ENCODE assay signal across 14 cellular contexts in the genomic region with DNA sequence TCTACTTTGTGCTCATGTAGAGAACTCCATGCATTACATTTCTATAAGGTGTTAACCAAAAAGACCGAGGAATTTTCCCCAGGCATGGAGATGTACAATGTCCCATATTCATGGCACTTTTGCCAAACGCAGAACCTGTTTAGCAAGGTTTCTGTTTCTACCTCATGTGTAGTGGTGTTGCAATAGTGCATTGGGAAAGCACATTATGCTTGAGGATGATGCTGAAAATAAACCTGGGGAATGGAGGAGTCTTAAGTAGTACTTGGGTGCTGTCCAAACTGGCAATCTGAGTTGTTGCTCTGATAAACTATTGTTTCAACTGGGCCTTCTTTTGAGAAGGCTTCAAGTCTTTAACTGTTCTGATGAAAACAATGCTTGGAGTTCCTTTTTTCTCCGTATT. TPM values are rescaled to one million over a fixed set of nuclear protein-coding genes. Genes with fewer than 3 reads are reported as not detected.
DNase-seq lines count a peak whose midpoint lies in the region; ATAC-seq and TF ChIP-seq lines count a peak whose summit lies in the region.
"Had no signal": no experiment of that assay in that cellular context is flagged by ENCODE, and none has a peak within 500 bp of the region (broad histone marks: within the 10 kb centered on the region; RNA-seq: fewer than 3 reads in every experiment).

No MANE protein-coding gene starts in this region.

- TF ChIP-seq POLR2A in upper lobe of left lung (IDR thresholded peaks at IDR 0.05), result no peak

- TF ChIP-seq CTCF in fibroblast of villous mesenchyme (IDR thresholded peaks at IDR 0.05; ENCODE audit: insufficient read depth, low read depth, low read length) (no peak), upper lobe of left lung (IDR thresholded peaks at IDR 0.05) (no peak)

- peak; percentile 48 to 76 for ATAC-seq in upper lobe of left lung (ENCODE audit: low FRiP score in 2 of 2)
- ATAC-seq in HG03139 (IDR thresholded peaks at IDR 0.05; ENCODE audit: unreplicated experiment), result no peak

- H3K4me1 ChIP-seq in upper lobe of left lung, result no peaks in the 10 kb centered on the region
- H3K4me1 ChIP-seq: pancreas, transverse colon had no signal

- H3K36me3 ChIP-seq in upper lobe of left lung, result no peaks in the 10 kb centered on the region
- H3K36me3 ChIP-seq: pancreas, transverse colon had no signal

- no peaks in the 10 kb centered on the region for H3K9me3 ChIP-seq in upper lobe of left lung
- H3K9me3 ChIP-seq: pancreas, transverse colon had no signal

- TF ChIP-seq EP300 in upper lobe of left lung (IDR thresholded peaks at IDR 0.05), result peak in 2 of 4 donors; percentile 58 to 98

- H3K4me3 ChIP-seq in fibroblast of villous mesenchyme (ENCODE audit: low read depth, low read length), result no peak overlapping the region
- no peak overlapping the region for H3K4me3 ChIP-seq in upper lobe of left lung
- H3K4me3 ChIP-seq: pancreas, transverse colon had no signal

- peak overlapping the region in 1 of 4 donors; percentile 31 for H3K27ac ChIP-seq in upper lobe of left lung
- H3K27ac ChIP-seq: pancreas, transverse colon had no signal

- H3K27me3 ChIP-seq in upper lobe of left lung, result no peaks in the 10 kb centered on the region
- H3K27me3 ChIP-seq: pancreas, transverse colon had no signal

- 55 to 68% methylated on average over 3 of the region's 3 CpGs for WGBS in upper lobe of left lung, 2 donors

- DNase-seq in SIG-M5 treated with dmso at 0.1 percent for 504 hours (lab: John Stamatoyannopoulos, UW; ENCODE audit: unreplicated experiment) (peak; percentile 43), SIG-M5 (lab: John Stamatoyannopoulos, UW) (no peak), amniotic epithelial cell (ENCODE audit: low read depth) (peak; percentile 96), fibroblast of villous mesenchyme (ENCODE audit: low read depth) (peak; percentile 65), upper lobe of left lung (peak in 1 of 2 donors; percentile 75), UCSD-AML1 (lab: John Stamatoyannopoulos, UW; ENCODE audit: unreplicated experiment) (no peak), EL (no peak)
- DNase-seq: activated naive CD4-positive, alpha-beta T cell treated with anti-CD3 and anti-CD28 coated beads for 36 hours; NCI-H1092; NCI-H774; pancreas; stimulated activated CD8-positive, alpha-beta memory T cell treated with anti-CD3 and anti-CD28 coated beads, Interleukin-4, amount 100 ng/mL, for 48 hours; transverse colon had no signal

RNA-seq across cellular contexts. Expression of a gene that starts 11.5 kb away (rescaled TPM):
- not detected in 2 replicates for total RNA-seq in fibroblast of villous mesenchyme
- total RNA-seq in upper lobe of left lung, result 10 to 100 TPM in 3 of 6 donors, 1 to 10 TPM in 3; 3.9 to 64.3 (median 13.3) TPM
- total RNA-seq: activated naive CD4-positive, alpha-beta T cell treated with anti-CD3 and anti-CD28 coated beads for 36 hours; transverse colon had no signal

Comparison
In these comparisons a context has a peak if more than half of its experiments do, and no peak if none do; other contexts are left out.
1. DNase-seq: peak in SIG-M5 treated with dmso at 0.1 percent for 504 hours (single experiment), amniotic epithelial cell (single experiment) and fibroblast of villous mesenchyme (single experiment); none in SIG-M5 (single experiment), UCSD-AML1 (single experiment) and EL (single experiment).